In the genomic region with DNA sequence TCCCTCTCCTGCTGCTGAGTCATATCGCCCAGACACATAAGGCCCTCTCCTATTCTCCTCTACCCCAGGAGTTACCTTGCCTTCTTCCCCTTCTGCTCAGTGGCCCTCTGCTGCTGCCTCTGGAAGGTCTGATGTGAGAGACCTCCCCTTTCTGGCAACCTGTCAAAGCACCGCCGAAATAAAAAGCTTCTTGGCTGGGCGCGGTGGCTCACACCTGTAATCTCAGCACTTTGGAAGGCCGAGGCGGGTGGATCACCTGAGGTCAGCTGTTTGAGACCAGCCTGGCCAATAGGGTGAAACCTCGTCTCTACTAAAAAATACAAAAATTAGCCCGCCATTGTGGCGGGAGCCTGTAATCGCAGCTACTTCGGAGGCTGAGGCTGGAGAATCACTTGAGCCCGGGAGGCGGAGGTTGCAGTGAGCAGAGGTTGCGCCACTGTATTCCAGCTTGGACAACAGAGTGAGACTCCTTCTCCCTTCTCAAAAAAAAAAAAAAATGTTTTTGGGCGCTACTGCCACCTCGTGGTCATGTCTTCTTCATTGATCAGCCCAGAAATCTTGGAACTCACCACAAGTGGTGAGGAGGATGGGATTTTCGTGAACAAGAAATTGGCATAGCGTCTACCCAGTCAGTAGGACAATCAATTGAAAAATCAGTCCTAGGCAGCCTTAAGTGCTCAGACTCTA, we compare ENCODE assay signal across 8 cellular contexts. TPM values are rescaled to one million over a fixed set of nuclear protein-coding genes. Genes with fewer than 3 reads are reported as not detected.
DNase-seq lines count a peak whose midpoint lies in the region; ATAC-seq lines count a peak whose summit lies in the region.

No MANE protein-coding gene starts in this region.

- H3K36me3 Mint-ChIP-seq in activated CD4-positive, alpha-beta T cell treated with anti-CD3 and anti-CD28 coated beads, Interleukin-2, amount 10 ng/mL, durations not matched to agents 24 days and 14 days (ENCODE audit: low read depth) = no peaks in the 10 kb centered on the region

- H3K27ac Mint-ChIP-seq in activated CD4-positive, alpha-beta T cell treated with anti-CD3 and anti-CD28 coated beads, Interleukin-2, amount 10 ng/mL, durations not matched to agents 24 days and 14 days = no peak overlapping the region

- ATAC-seq in HG03342 (IDR thresholded peaks at IDR 0.05; ENCODE audit: unreplicated experiment) (peak; percentile 58), left ventricle myocardium superior (peak; percentile 60), aorta (ENCODE audit: low FRiP score) (peak; percentile 36), HG03139 (IDR thresholded peaks at IDR 0.05; ENCODE audit: unreplicated experiment) (no peak)

- intact Hi-C loops in activated CD4-positive, alpha-beta T cell treated with anti-CD3 and anti-CD28 coated beads, Interleukin-2, amount 10 ng/mL, durations not matched to agents 24 days and 14 days (cut with micrococcal nuclease) = loop anchor here (2.0 to 10.0 kb wide), 4 partner anchors 98 to 1154 kb away; partner anchors contain the start of gene FAAH2
- intact Hi-C loops in left ventricle myocardium superior (cut with micrococcal nuclease) (loop anchor here (5.0 kb wide), 1 partner anchor 97 kb away; no protein-coding TSS in a partner anchor), aorta (cut with DNase I) (loop anchor here in 1 of 2 donors (2.0 kb wide), 1 partner anchor 98 kb away; no protein-coding TSS in a partner anchor)

- DNase-seq in activated CD4-positive, alpha-beta T cell treated with anti-CD3 and anti-CD28 coated beads, Interleukin-2, amount 10 ng/mL, durations not matched to agents 24 days and 14 days = peak; percentile 81
- no peak for DNase-seq in activated CD4-positive, alpha-beta T cell treated with anti-CD3 and anti-CD28 coated beads, Interleukin-2, amount 50 U/mL, for 48 hours
- DNase-seq in T-helper 9 cell (peak; percentile 10), left ventricle myocardium superior (peak; percentile 26), aorta (peak in 1 of 2 donors; percentile 55)
- DNase-seq in NK-92 treated with Interleukin-12 subunit alpha and Interleukin-12 subunit beta, amount 100 ng/mL, for 24 hours (lab: John Stamatoyannopoulos, UW) = no peak

- H3K27ac ChIP-seq in aorta (ENCODE audit: low read depth in 1 of 2, low read length in 2 of 2) = no peak overlapping the region

- no peaks in the 10 kb centered on the region for H3K27me3 Mint-ChIP-seq in activated CD4-positive, alpha-beta T cell treated with anti-CD3 and anti-CD28 coated beads, Interleukin-2, amount 10 ng/mL, durations not matched to agents 24 days and 14 days

- H3K4me1 ChIP-seq in aorta (ENCODE audit: control insufficient read depth in 1 of 2, insufficient read depth in 2 of 2, low read length in 2 of 2) = no peaks in the 10 kb centered on the region

- no peaks in the 10 kb centered on the region for H3K4me1 Mint-ChIP-seq in activated CD4-positive, alpha-beta T cell treated with anti-CD3 and anti-CD28 coated beads, Interleukin-2, amount 10 ng/mL, durations not matched to agents 24 days and 14 days

- no peaks in the 10 kb centered on the region for H3K36me3 ChIP-seq in aorta (ENCODE audit: control insufficient read depth in 1 of 2, insufficient read depth in 2 of 2, low read length in 1 of 2)

- H3K4me3 ChIP-seq in aorta (ENCODE audit: low read length in 2 of 2) = no peak overlapping the region

- no peaks in the 10 kb centered on the region for H3K9me3 Mint-ChIP-seq in activated CD4-positive, alpha-beta T cell treated with anti-CD3 and anti-CD28 coated beads, Interleukin-2, amount 10 ng/mL, durations not matched to agents 24 days and 14 days

- H3K9me3 ChIP-seq in aorta (ENCODE audit: control insufficient read depth, low read length) = no peaks in the 10 kb centered on the region

- no peaks in the 10 kb centered on the region for H3K27me3 ChIP-seq in aorta (ENCODE audit: control insufficient read depth in 1 of 2, insufficient read depth in 2 of 2, low read length in 1 of 2)

- 32 to 34% methylated on average over 19 of the region's 19 CpGs for WGBS in aorta, 2 donors

- no peak overlapping the region for H3K4me3 Mint-ChIP-seq in activated CD4-positive, alpha-beta T cell treated with anti-CD3 and anti-CD28 coated beads, Interleukin-2, amount 10 ng/mL, durations not matched to agents 24 days and 14 days

RNA-seq across cellular contexts. Expression of gene ZXDA, which starts 8.6 kb away (rescaled TPM):
- 2.5 and 3.3 TPM in 2 replicates for total RNA-seq in activated CD4-positive, alpha-beta T cell treated with anti-CD3 and anti-CD28 coated beads, Interleukin-2, amount 10 ng/mL, durations not matched to agents 24 days and 14 days
- total RNA-seq in left ventricle myocardium superior (3.7 TPM), aorta (1 to 10 TPM; 5.5 to 6.2 TPM)
- 1 to 10 TPM in 1 of 2 donors, under 1 TPM in 1; 0.50 to 2.2 TPM for polyA plus RNA-seq in aorta

Comparison
In these comparisons a context has a peak if more than half of its experiments do, and no peak if none do; other contexts are left out.
1. DNase-seq: peak in activated CD4-positive, alpha-beta T cell treated with anti-CD3 and anti-CD28 coated beads, Interleukin-2, amount 10 ng/mL, durations not matched to agents 24 days and 14 days (single experiment), T-helper 9 cell (single experiment) and left ventricle myocardium superior (single experiment); none in activated CD4-positive, alpha-beta T cell treated with anti-CD3 and anti-CD28 coated beads, Interleukin-2, amount 50 U/mL, for 48 hours (0 of 2) and NK-92 treated with Interleukin-12 subunit alpha and Interleukin-12 subunit beta, amount 100 ng/mL, for 24 hours (single experiment).